Comparison of ENCODE assay signal across 8 cellular contexts in the genomic region with DNA sequence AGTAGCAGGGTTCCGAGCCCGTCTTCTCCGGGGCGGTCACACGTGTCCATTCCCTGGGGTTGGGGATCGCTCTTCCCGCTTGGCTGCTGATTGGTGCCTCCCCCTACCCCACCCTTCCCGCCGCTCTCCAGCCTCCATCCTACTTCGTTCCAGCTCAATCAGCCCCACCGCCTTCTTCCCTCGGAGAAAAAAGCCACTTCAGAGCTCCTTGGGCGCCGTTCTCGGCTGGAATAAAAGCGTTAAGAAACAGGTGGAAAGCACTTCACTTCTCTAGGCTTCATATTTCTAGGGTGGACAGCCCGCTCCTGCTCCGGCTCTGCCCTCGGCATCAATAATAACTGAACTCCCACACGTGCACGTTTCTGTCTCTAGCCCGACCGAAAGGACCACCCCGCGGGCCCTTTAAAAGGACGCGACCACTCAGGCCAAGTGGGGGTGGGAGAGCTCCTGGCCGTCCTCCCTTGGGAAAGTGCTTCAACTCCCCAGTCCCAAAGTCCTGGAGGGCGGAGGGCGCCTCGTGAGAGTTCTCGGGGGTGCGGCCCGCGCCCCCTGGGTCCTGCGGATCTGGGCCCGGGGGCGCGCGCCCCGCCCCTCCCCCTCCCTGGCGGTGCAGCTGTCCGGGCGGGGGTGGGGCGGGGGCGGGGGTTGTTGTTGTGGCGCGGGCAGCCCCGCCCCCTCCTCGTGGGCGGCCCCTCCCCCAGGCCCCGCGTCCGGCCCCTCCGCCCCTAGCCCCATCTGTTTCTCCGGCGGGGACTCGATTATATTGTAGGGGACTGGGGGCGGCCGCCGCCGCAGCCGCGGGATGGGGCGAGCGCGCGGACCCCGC. TPM values are rescaled to one million over a fixed set of nuclear protein-coding genes. Genes with fewer than 3 reads are reported as not detected.
DNase-seq lines count a peak whose midpoint lies in the region; ATAC-seq and TF ChIP-seq lines count a peak whose summit lies in the region.

A gene (plus strand): TSS at position 734 of the 826 bp plus-strand sequence. CDS start 324 bp downstream, outside the sequence.

- H3K4me3 Mint-ChIP-seq in activated T-cell treated with anti-CD3 and anti-CD28 coated beads, Interleukin-2, amount 50 U/mL, for 72 hours: peak within 1 kb of the TSS; percentile 62 to 87

- intact Hi-C loops in left cardiac atrium (cut with DNase I): loop anchor here (5.0 to 10.0 kb wide), 3 partner anchors 123 to 197 kb away; no protein-coding TSS in a partner anchor
- intact Hi-C loops in ovary (cut with DNase I): no loop called here

- H3K27ac ChIP-seq in ovary: peak within 1 kb of the TSS; percentile 52 to 89

- H3K36me3 ChIP-seq in ES-I3 (ENCODE audit: insufficient read depth, low read length): no peaks in the 10 kb centered on the region
- no peaks in the 10 kb centered on the region for H3K36me3 ChIP-seq in ovary

- H3K36me3 Mint-ChIP-seq in activated T-cell treated with anti-CD3 and anti-CD28 coated beads, Interleukin-2, amount 50 U/mL, for 72 hours (ENCODE audit: insufficient read depth in 2 of 2): peaks cover 1 to 5% of the 10 kb centered on the region in 2 donors

- no peak for TF ChIP-seq EP300 in ovary (IDR thresholded peaks at IDR 0.05)

- peak; percentile 39 to 54 for ATAC-seq in activated T-cell treated with anti-CD3 and anti-CD28 coated beads, Interleukin-2, amount 50 U/mL, for 72 hours (replicated peaks in 1 of 2)
- ATAC-seq in left cardiac atrium (peak; percentile 65 to 83), GM18858 (IDR thresholded peaks at IDR 0.05; ENCODE audit: unreplicated experiment) (no peak), GM19452 (IDR thresholded peaks at IDR 0.05; ENCODE audit: unreplicated experiment) (no peak)

- peaks cover 51% of the 10 kb centered on the region for H3K27me3 Mint-ChIP-seq in activated T-cell treated with anti-CD3 and anti-CD28 coated beads, Interleukin-2, amount 50 U/mL, for 72 hours (ENCODE audit: low read depth)

- H3K9me3 Mint-ChIP-seq in activated T-cell treated with anti-CD3 and anti-CD28 coated beads, Interleukin-2, amount 50 U/mL, for 72 hours: no peaks in the 10 kb centered on the region

- H3K4me1 Mint-ChIP-seq in activated T-cell treated with anti-CD3 and anti-CD28 coated beads, Interleukin-2, amount 50 U/mL, for 72 hours (ENCODE audit: low read depth): peaks cover 35% of the 10 kb centered on the region

- peak within 1 kb of the TSS; percentile 81 for H3K9ac ChIP-seq in ES-I3 (ENCODE audit: low read depth, low read length)

- peak; percentile 72 for DNase-seq in NCI-H146 treated with DMSO at 0.1 percent for 48 hours (lab: John Stamatoyannopoulos, UW; ENCODE audit: unreplicated experiment)
- peak; percentile 7 to 17 for DNase-seq in activated T-cell treated with anti-CD3 and anti-CD28 coated beads, Interleukin-2, amount 50 U/mL, for 72 hours
- peak; percentile 67 for DNase-seq in left cardiac atrium
- DNase-seq in ovary: peak; percentile 31 to 70 (median 63)
- no peak for DNase-seq in epidermal melanocyte (ENCODE audit: insufficient read length, low spot score)

- H3K4me3 ChIP-seq in ovary: peak within 1 kb of the TSS; percentile 44

- H3K9me3 ChIP-seq in ES-I3 (ENCODE audit: control insufficient read depth, insufficient read depth, low read length) (no peaks in the 10 kb centered on the region), ovary (peaks cover 0 to 3% of the 10 kb centered on the region in 2 donors)

- no peak for TF ChIP-seq POLR2A in ovary (IDR thresholded peaks at IDR 0.05)

- WGBS in ovary, 3 donors: 0 to 1% (median 1%) methylated on average over 51 to 69 of the region's 69 CpGs

- H3K4me1 ChIP-seq in ES-I3 (ENCODE audit: insufficient read depth, low read length) (peaks cover 20% of the 10 kb centered on the region), ovary (ENCODE audit: insufficient read depth) (peaks cover 3% of the 10 kb centered on the region)

- no peaks in the 10 kb centered on the region for H3K27me3 ChIP-seq in ovary

- TF ChIP-seq CTCF in ovary (IDR thresholded peaks at IDR 0.05): no peak

- H3K27ac Mint-ChIP-seq in activated T-cell treated with anti-CD3 and anti-CD28 coated beads, Interleukin-2, amount 50 U/mL, for 72 hours: no peak within 1 kb of the TSS

RNA-seq across cellular contexts. Expression of the gene that starts here (rescaled TPM):
- under 1 TPM; 0.23 to 0.77 TPM for total RNA-seq in activated T-cell treated with anti-CD3 and anti-CD28 coated beads, Interleukin-2, amount 50 U/mL, for 72 hours
- 1 to 10 TPM; 4.4 to 5.6 TPM for total RNA-seq in left cardiac atrium
- total RNA-seq in ovary: 1 to 10 TPM in 5 of 7 donors, under 1 TPM in 2; 0.87 to 6.7 (median 2.6) TPM
- polyA plus RNA-seq in ovary: 1 to 10 TPM in 1 of 2 donors, under 1 TPM in 1; 0.99 to 1.1 TPM

Comparison
In these comparisons a context has a peak if more than half of its experiments do, and no peak if none do; other contexts are left out.
1. Peak in DNase-seq and ATAC-seq in activated T-cell treated with anti-CD3 and anti-CD28 coated beads, Interleukin-2, amount 50 U/mL, for 72 hours; RNA of the gene not detected or under 1 TPM.
2. ATAC-seq: peak in left cardiac atrium (2 of 2); none in GM18858 (single experiment) and GM19452 (single experiment).
3. intact Hi-C loops: an anchor here in left cardiac atrium (5.0 to 10.0 kb wide); none called in ovary.